In the genomic region with DNA sequence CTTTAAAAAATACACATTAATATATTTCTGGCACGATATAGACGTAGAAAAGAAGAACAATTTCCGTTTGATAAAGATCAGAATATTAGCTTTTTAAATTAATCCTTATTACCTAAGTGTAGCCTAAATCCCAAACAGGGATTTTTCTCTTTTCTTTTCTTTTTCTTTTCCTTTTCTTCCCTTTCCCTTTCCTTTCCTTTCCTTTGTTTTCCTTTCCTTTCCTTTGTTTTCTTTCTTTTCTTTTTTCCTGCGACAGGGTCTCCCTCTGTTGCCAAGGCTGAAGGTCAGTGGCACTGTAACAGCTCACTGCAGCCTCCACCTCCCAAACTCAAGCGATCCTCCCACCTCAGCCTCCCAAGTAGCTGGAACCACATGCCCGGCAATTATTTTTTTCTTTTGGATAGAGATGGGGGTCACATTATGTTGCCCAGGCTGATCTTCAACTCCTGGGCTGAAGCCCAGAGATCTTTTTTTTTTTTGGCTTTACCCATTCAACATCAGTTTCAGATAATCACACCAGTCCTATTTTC, we compare ENCODE assay signal across 9 cellular contexts. TPM values are rescaled to one million over a fixed set of nuclear protein-coding genes. Genes with fewer than 3 reads are reported as not detected.
DNase-seq lines count a peak whose midpoint lies in the region; ATAC-seq and TF ChIP-seq lines count a peak whose summit lies in the region.
"Had no signal": no experiment of that assay in that cellular context is flagged by ENCODE, and none has a peak within 500 bp of the region (broad histone marks: within the 10 kb centered on the region; RNA-seq: fewer than 3 reads in every experiment).

No MANE protein-coding gene starts in this region.

- ATAC-seq in stimulated activated naive B cell treated with anti-CD40 and anti-IgM and Interleukin-4, amounts not matched to agents 10 μg/mL and 1 μg/mL and 100 μg/mL, for 72 hours (replicated peaks): no peak

- no peaks in the 10 kb centered on the region for H3K9me3 Mint-ChIP-seq in stimulated activated naive B cell treated with anti-CD40 and anti-IgM and Interleukin-4, amounts not matched to agents 10 μg/mL and 1 μg/mL and 100 μg/mL, for 72 hours

- H3K27me3 Mint-ChIP-seq in stimulated activated naive B cell treated with anti-CD40 and anti-IgM and Interleukin-4, amounts not matched to agents 10 μg/mL and 1 μg/mL and 100 μg/mL, for 72 hours: no peaks in the 10 kb centered on the region

- peaks cover 0 to 4% of the 10 kb centered on the region in 2 donors for H3K36me3 Mint-ChIP-seq in stimulated activated naive B cell treated with anti-CD40 and anti-IgM and Interleukin-4, amounts not matched to agents 10 μg/mL and 1 μg/mL and 100 μg/mL, for 72 hours

- no peaks in the 10 kb centered on the region for H3K36me3 ChIP-seq in HAP-1 (replicated peaks)
- no peaks in the 10 kb centered on the region for H3K36me3 ChIP-seq in Peyer's patch
- no peaks in the 10 kb centered on the region for H3K36me3 ChIP-seq in hepatocyte (replicated peaks; ENCODE audit: insufficient read depth, low read depth)

- no peaks in the 10 kb centered on the region for H4K20me1 ChIP-seq in hepatocyte (ENCODE audit: insufficient read depth, poor library complexity, severe bottlenecking)

- H3K27me3 ChIP-seq in HAP-1 (ENCODE audit: low read depth) (no peaks in the 10 kb centered on the region), Peyer's patch (no peaks in the 10 kb centered on the region), hepatocyte (no peaks in the 10 kb centered on the region)

- H3K9me3 ChIP-seq in HAP-1 (no peaks in the 10 kb centered on the region), Peyer's patch (no peaks in the 10 kb centered on the region), hepatocyte (ENCODE audit: low read depth) (no peaks in the 10 kb centered on the region)

- peak overlapping the region; percentile 20 for H3K27ac Mint-ChIP-seq in stimulated activated naive B cell treated with anti-CD40 and anti-IgM and Interleukin-4, amounts not matched to agents 10 μg/mL and 1 μg/mL and 100 μg/mL, for 72 hours

- peak overlapping the region; percentile 93 for H3K4me2 ChIP-seq in hepatocyte

- H3K9me2 ChIP-seq in hepatocyte (replicated peaks; ENCODE audit: insufficient read depth): no peaks in the 10 kb centered on the region

- TF ChIP-seq CTCF in Peyer's patch (IDR thresholded peaks at IDR 0.05): no peak
- no peak for TF ChIP-seq CTCF in hepatocyte (IDR thresholded peaks at IDR 0.05; ENCODE audit: poor library complexity)

- H2AFZ ChIP-seq in hepatocyte: peak overlapping the region; percentile 82

- TF ChIP-seq POLR2A in Peyer's patch (IDR thresholded peaks at IDR 0.05): no peak

- H3K4me3 ChIP-seq in HAP-1: peak overlapping the region; percentile 61; the same call in 1 of the 2 replicates
- peak overlapping the region in 1 of 4 donors; percentile 94 for H3K4me3 ChIP-seq in Peyer's patch
- H3K4me3 ChIP-seq in hepatocyte: peak overlapping the region; percentile 60

- peaks cover 19 to 22% of the 10 kb centered on the region in 2 donors for H3K4me1 Mint-ChIP-seq in stimulated activated naive B cell treated with anti-CD40 and anti-IgM and Interleukin-4, amounts not matched to agents 10 μg/mL and 1 μg/mL and 100 μg/mL, for 72 hours

- peak overlapping the region; percentile 1 to 100 (median 98) for H3K27ac ChIP-seq in Peyer's patch
- H3K27ac ChIP-seq in hepatocyte: peak overlapping the region; percentile 92

- H3K4me1 ChIP-seq in HAP-1 (peaks cover 15% of the 10 kb centered on the region), Peyer's patch (peaks cover 0 to 32% (median 3%) of the 10 kb centered on the region in 4 donors), hepatocyte (ENCODE audit: insufficient read depth) (peaks cover 23% of the 10 kb centered on the region)

- DNase-seq in HAP-1 (ENCODE audit: low spot score in 2 of 2) (no peak), Peyer's patch (no peak), hepatocyte (ENCODE audit: low spot score) (no peak), NCI-H226 (no peak), ecto neural progenitor cell (ENCODE audit: low spot score) (no peak), NCI-H1930 (lab: John Stamatoyannopoulos, UW) (no peak)
- DNase-seq in stimulated activated naive B cell treated with anti-CD40 and anti-IgM and Interleukin-4, amounts not matched to agents 10 μg/mL and 1 μg/mL and 100 μg/mL, for 72 hours: no peak
- DNase-seq: activated CD4-positive, alpha-beta T cell treated with anti-CD3 and anti-CD28 coated beads for 1 hour; SHP77 had no signal

- H3K4me3 Mint-ChIP-seq in stimulated activated naive B cell treated with anti-CD40 and anti-IgM and Interleukin-4, amounts not matched to agents 10 μg/mL and 1 μg/mL and 100 μg/mL, for 72 hours: peak overlapping the region in 1 of 2 donors; percentile 80

- WGBS in hepatocyte (ENCODE audit: low lambda C conversion rate, missing lambda C conversion rate): 91% methylated on average over 6 of the region's 6 CpGs

- in situ Hi-C loops in HAP-1 (cut with MboI; ENCODE audit: low sequenced_read_pairs): no loop called here

- H3K79me2 ChIP-seq in hepatocyte: peaks cover 25% of the 10 kb centered on the region

RNA-seq across cellular contexts. Expression of a gene that starts 1.8 kb away (rescaled TPM):
- total RNA-seq in Peyer's patch: 10 to 100 TPM; 20.6 to 42.2 (median 32.5) TPM
- 18.8 and 20.7 TPM in 2 replicates for total RNA-seq in hepatocyte
- polyA plus RNA-seq in hepatocyte: 4.8 and 5.8 TPM in 2 replicates

RNA-seq across cellular contexts. Expression of a gene that starts 47.8 kb away (rescaled TPM):
- total RNA-seq in Peyer's patch: 10 to 100 TPM; 46.2 to 85.9 (median 62.6) TPM
- total RNA-seq in hepatocyte: 103 and 124 TPM in 2 replicates
- polyA plus RNA-seq in hepatocyte: 45.5 and 64.3 TPM in 2 replicates

RNA-seq across cellular contexts. Expression of a gene that starts 48.6 kb away (rescaled TPM):
- total RNA-seq in Peyer's patch (10 to 100 TPM; 23.4 to 43.6 (median 28.7) TPM), hepatocyte (81.7 and 87.2 TPM in 2 replicates)
- 50.4 and 62.3 TPM in 2 replicates for polyA plus RNA-seq in hepatocyte
